In genomic region chr12:116213885-116214527, GRCh38 we compare ENCODE assay signal across 20 cellular contexts.
DNase-seq lines count a peak whose midpoint lies in the region; ATAC-seq and TF ChIP-seq lines count a peak whose summit lies in the region.
"Had no signal": no experiment of that assay in that cellular context is flagged by ENCODE, and none has a peak within 500 bp of the region (broad histone marks: within the 10 kb centered on the region; RNA-seq: fewer than 3 reads in every experiment).

No MANE protein-coding gene starts in this region.

- CTCF ChIA-PET in SK-N-SH (lab: Yijun Ruan, JAX) = interaction anchor here (0.7 to 1.0 kb wide), 2 partner anchors 22 to 30 kb away, joined by 3 read pairs; no protein-coding TSS in a partner anchor

- H3K27ac Mint-ChIP-seq in T-helper 17 cell = no peak overlapping the region
- H3K27ac Mint-ChIP-seq: CD8-positive, alpha-beta T cell had no signal

- peaks cover 99% of the 10 kb centered on the region for H4K20me1 ChIP-seq in SK-N-SH (ENCODE audit: insufficient read depth)

- peaks cover 100% of the 10 kb centered on the region for H3K79me2 ChIP-seq in SK-N-SH (ENCODE audit: insufficient read depth)

- H3K9ac ChIP-seq in SK-N-SH = no peak overlapping the region
- H3K9ac ChIP-seq: BLaER1 had no signal

- H3K4me2 ChIP-seq in SK-N-SH = no peak overlapping the region
- H3K4me2 ChIP-seq: BLaER1, PC-9 had no signal

- WGBS in SK-N-SH (ENCODE audit: low lambda C conversion rate) = 91% methylated on average over 4 of the region's 4 CpGs

- no peaks in the 10 kb centered on the region for H3K27me3 Mint-ChIP-seq in T-helper 17 cell

- ATAC-seq in SK-N-SH treated with all-trans-retinoic acid at 6 μM for 48 hours (0 out of 3 replicates have a peak, but pooled peaks have one; percentile 18), T-helper 17 cell (peak; percentile 49), left lung (peak; percentile 63), HG03442 (IDR thresholded peaks at IDR 0.05; ENCODE audit: unreplicated experiment) (no peak), HG03469 (IDR thresholded peaks at IDR 0.05; ENCODE audit: unreplicated experiment) (no peak)
- ATAC-seq: CD8-positive, alpha-beta T cell had no signal

- H3K9me3 ChIP-seq in SK-N-SH (no peaks in the 10 kb centered on the region), T-helper 17 cell (ENCODE audit: control insufficient read depth, low read length, poor library complexity, severe bottlenecking) (no peaks in the 10 kb centered on the region), left lung (no peaks in the 10 kb centered on the region)
- H3K9me3 ChIP-seq: BLaER1, SJCRH30 had no signal

- no peak for DNase-seq in SK-N-SH
- DNase-seq in T-helper 17 cell = no peak
- DNase-seq in left lung = no peak
- DNase-seq in anterior cingulate cortex (lab: John Stamatoyannopoulos, UW) = no peak
- no peak for DNase-seq in dermis blood vessel endothelial cell
- DNase-seq: CD8-positive, alpha-beta T cell; IMR-90; Kasumi-1; MM.1S; NCI-H1105; NCI-H1694; NCI-H2171; NCI-H446; NCI-H69; PC-9; SJCRH30 had no signal

- peaks cover 0 to 15% of the 10 kb centered on the region in 2 experiments; a peak in 3 of 4 replicates for H3K4me1 ChIP-seq in SK-N-SH (ENCODE audit: control insufficient read depth in 1 of 2, insufficient read depth in 2 of 2, low read depth in 1 of 2, low read length in 1 of 2)
- peaks cover 20 to 37% of the 10 kb centered on the region in 2 donors for H3K4me1 ChIP-seq in left lung
- H3K4me1 ChIP-seq: SJCRH30 had no signal

- intact Hi-C loops in left lung (cut with DNase I) = no loop called here

- H3K36me3 Mint-ChIP-seq in T-helper 17 cell (ENCODE audit: low read depth) = no peaks in the 10 kb centered on the region
- H3K36me3 Mint-ChIP-seq: CD8-positive, alpha-beta T cell had no signal

- H3K4me3 Mint-ChIP-seq in T-helper 17 cell = no peak overlapping the region
- H3K4me3 Mint-ChIP-seq: CD8-positive, alpha-beta T cell had no signal

- TF ChIP-seq EP300 in SK-N-SH (IDR thresholded peaks at IDR 0.05; ENCODE audit: borderline replicate concordance in 1 of 2, low read depth in 1 of 2, low read length in 1 of 2) = no peak

- H3K27me3 ChIP-seq in SK-N-SH (ENCODE audit: insufficient read depth) = no peaks in the 10 kb centered on the region
- H3K27me3 ChIP-seq in left lung = no peaks in the 10 kb centered on the region
- H3K27me3 ChIP-seq: BLaER1, SJCRH30 had no signal

- no peaks in the 10 kb centered on the region for H3F3A ChIP-seq in SK-N-SH (replicated peaks; ENCODE audit: insufficient read depth)

- no peak for TF ChIP-seq CTCF in SK-N-SH (IDR thresholded peaks at IDR 0.05)
- no peak for TF ChIP-seq CTCF in left lung (IDR thresholded peaks at IDR 0.05)

- H3K9me2 ChIP-seq in SK-N-SH = no peaks in the 10 kb centered on the region

- H3K27ac ChIP-seq in SK-N-SH (ENCODE audit: low read depth in 2 of 2, low read length in 1 of 2) = no peak overlapping the region
- no peak overlapping the region for H3K27ac ChIP-seq in left lung
- H3K27ac ChIP-seq: BLaER1, PC-9, SJCRH30 had no signal

- H2AFZ ChIP-seq in SK-N-SH (ENCODE audit: low read depth) = no peak overlapping the region
- H2AFZ ChIP-seq: PC-9 had no signal

- no peaks in the 10 kb centered on the region for H3K36me3 ChIP-seq in SK-N-SH (replicated peaks in 1 of 2; ENCODE audit: control insufficient read depth in 1 of 2, insufficient read depth in 2 of 2, low read length in 1 of 2)
- no peaks in the 10 kb centered on the region for H3K36me3 ChIP-seq in left lung
- H3K36me3 ChIP-seq: BLaER1, SJCRH30 had no signal

- no peak for TF ChIP-seq RAD21 in SK-N-SH (IDR thresholded peaks at IDR 0.05; ENCODE audit: low read length)

- POLR2A ChIA-PET in SK-N-SH (lab: Yijun Ruan, JAX) = no interaction called here

- H3K4me3 ChIP-seq in SK-N-SH (ENCODE audit: low read depth in 2 of 2, low read length in 1 of 2) (no peak overlapping the region), left lung (no peak overlapping the region)
- H3K4me3 ChIP-seq: BLaER1, PC-9, SJCRH30 had no signal

- peaks cover 74% of the 10 kb centered on the region for H3K4me1 Mint-ChIP-seq in T-helper 17 cell

TF ChIP-seq in SK-N-SH treated with all-trans-retinoic acid at 6 μM for 48 hours, 23 proteins besides CTCF, POLR2A, EP300 and RAD21 (continues in another document):
- TF ChIP-seq SNAI2 (CRISPR knock-in tag; IDR thresholded peaks at IDR 0.05) (no peak), TSHZ2 (CRISPR knock-in tag; IDR thresholded peaks at IDR 0.05) (no peak), ZNF8 (CRISPR knock-in tag; IDR thresholded peaks at IDR 0.05) (no peak), ZNF565 (CRISPR knock-in tag; conservative IDR thresholded peaks at IDR 0.05; ENCODE audit: low read depth) (no peak), CSRNP3 (CRISPR knock-in tag; IDR thresholded peaks at IDR 0.05) (no peak), ZFP30 (CRISPR knock-in tag; IDR thresholded peaks at IDR 0.05) (no peak)

TF ChIP-seq in SK-N-SH, 30 proteins besides CTCF, POLR2A, EP300 and RAD21:
- TF ChIP-seq ELF1 (IDR thresholded peaks at IDR 0.05) (no peak), MAX (IDR thresholded peaks at IDR 0.05; ENCODE audit: low read depth) (no peak), SIN3A (IDR thresholded peaks at IDR 0.05; ENCODE audit: borderline replicate concordance, low read depth, low read length) (no peak), NRF1 (IDR thresholded peaks at IDR 0.05; ENCODE audit: low read depth, low read length) (no peak), FOSL2 (IDR thresholded peaks at IDR 0.05; ENCODE audit: borderline replicate concordance, low read depth) (no peak), MXI1 (IDR thresholded peaks at IDR 0.05; ENCODE audit: low read depth, low read length) (no peak), CHD2 (IDR thresholded peaks at IDR 0.05; ENCODE audit: low read length, partially characterized antibody) (no peak), GABPA (IDR thresholded peaks at IDR 0.05; ENCODE audit: low read depth) (no peak)

Comparison
In these comparisons a context has a peak if more than half of its experiments do, and no peak if none do; other contexts are left out.
1. ATAC-seq: peak in SK-N-SH treated with all-trans-retinoic acid at 6 μM for 48 hours (single experiment), T-helper 17 cell (single experiment) and left lung (single experiment); none in HG03442 (single experiment) and HG03469 (single experiment).